In genomic region chr19:54172764-54173699, GRCh38 we compare ENCODE assay signal across 8 cellular contexts. TPM values are rescaled to one million over a fixed set of nuclear protein-coding genes. Genes with fewer than 3 reads are reported as not detected.
DNase-seq lines count a peak whose midpoint lies in the region; ATAC-seq and TF ChIP-seq lines count a peak whose summit lies in the region.
"Had no signal": no experiment of that assay in that cellular context is flagged by ENCODE, and none has a peak within 500 bp of the region (broad histone marks: within the 10 kb centered on the region; RNA-seq: fewer than 3 reads in every experiment).

Gene TMC4, minus strand, starts transcription at chr19:54173160. Its CDS starts 43 bp downstream, at chr19:54173117.

- TF ChIP-seq CTCF in PC-9 (conservative IDR thresholded peaks at IDR 0.05) (peak; percentile 76), suprapubic skin (IDR thresholded peaks at IDR 0.05) (peak in 1 of 2 donors; percentile 11)

- TSS peak; percentile 77 for BruUV-seq in PC-9 (replicated peaks; lab: Mats Ljungman, UMichigan)

- H3K27me3 ChIP-seq in HUES48 (ENCODE audit: control insufficient read depth, insufficient read depth, low read length): no peaks in the 10 kb centered on the region
- H3K27me3 ChIP-seq in PC-9 (ENCODE audit: insufficient read depth, low read depth): no peaks in the 10 kb centered on the region
- no peaks in the 10 kb centered on the region for H3K27me3 ChIP-seq in right cardiac atrium (ENCODE audit: control insufficient read depth, insufficient read depth)
- H3K27me3 ChIP-seq in suprapubic skin: peaks cover 4% of the 10 kb centered on the region
- no peaks in the 10 kb centered on the region for H3K27me3 ChIP-seq in naive thymus-derived CD4-positive, alpha-beta T cell (ENCODE audit: control insufficient read depth in 2 of 2, insufficient read depth in 2 of 2, low read length in 2 of 2)

- no peak within 1 kb of the TSS for H3K4me3 Mint-ChIP-seq in naive thymus-derived CD4-positive, alpha-beta T cell

- H3K4me3 ChIP-seq in HUES48 (ENCODE audit: low read depth, low read length) (peak within 1 kb of the TSS; percentile 58), PC-9 (peak within 1 kb of the TSS; percentile 77), right cardiac atrium (ENCODE audit: low read length) (peak within 1 kb of the TSS; percentile 6), suprapubic skin (peak within 1 kb of the TSS; percentile 34)
- no peak within 1 kb of the TSS for H3K4me3 ChIP-seq in naive thymus-derived CD4-positive, alpha-beta T cell (ENCODE audit: low read length)

- peak within 1 kb of the TSS; percentile 54; the same call in 1 of the 2 replicates for H2AFZ ChIP-seq in PC-9

- DNase-seq in PC-9 (peak; percentile 95 to 96), right cardiac atrium (peak; percentile 20 to 60 (median 46)), suprapubic skin (ENCODE audit: low spot score in 2 of 2) (no peak), D341Med (ENCODE audit: low spot score) (no peak)
- no peak for DNase-seq in activated naive CD4-positive, alpha-beta T cell treated with Interleukin-2 at 50 U/mL for 16 hours
- DNase-seq in naive thymus-derived CD4-positive, alpha-beta T cell: no peak
- DNase-seq: stimulated activated naive CD4-positive, alpha-beta T cell had no signal

- CTCF ChIA-PET in PC-9 (lab: Charles Lee): interaction anchor here (0.7 to 1.5 kb wide), 4 partner anchors 16 to 26 kb away, joined by 3 to 5 read pairs (median 4); partner anchors contain the start of genes MBOAT7 and TSEN34
- CTCF ChIA-PET in naive thymus-derived CD4-positive, alpha-beta T cell (lab: Charles Lee): interaction anchor here (1.0 to 1.1 kb wide), 2 partner anchors 58 to 93 kb away, joined by 4 to 7 read pairs; no protein-coding TSS in a partner anchor

- POLR2A ChIA-PET in PC-9 (lab: Charles Lee; ENCODE audit: unreplicated experiment): interaction anchor here (0.6 to 3.3 kb wide), 7 partner anchors 13 to 1374 kb away, joined by 4 to 50 read pairs (median 6); partner anchors contain the start of genes MBOAT7 and TNNT1
- POLR2A ChIA-PET in naive thymus-derived CD4-positive, alpha-beta T cell (lab: Charles Lee): interaction anchor here (1.0 to 2.2 kb wide), 4 partner anchors 14 to 28 kb away, joined by 4 to 7 read pairs (median 5); partner anchors contain the start of genes LENG1, RPS9 and TSEN34

- H3K9me3 ChIP-seq in HUES48 (ENCODE audit: control insufficient read depth, insufficient read depth, low read length) (no peaks in the 10 kb centered on the region), PC-9 (ENCODE audit: insufficient read depth, low read depth) (no peaks in the 10 kb centered on the region), right cardiac atrium (ENCODE audit: control insufficient read depth, low read length) (no peaks in the 10 kb centered on the region), suprapubic skin (no peaks in the 10 kb centered on the region)
- no peaks in the 10 kb centered on the region for H3K9me3 ChIP-seq in naive thymus-derived CD4-positive, alpha-beta T cell (ENCODE audit: control insufficient read depth in 2 of 3, low read length in 3 of 3)

- no peak for TF ChIP-seq EP300 in suprapubic skin (IDR thresholded peaks at IDR 0.05)

- H3K9me3 Mint-ChIP-seq in naive thymus-derived CD4-positive, alpha-beta T cell: no peaks in the 10 kb centered on the region

- H3K4me1 ChIP-seq in HUES48 (ENCODE audit: control insufficient read depth, insufficient read depth, low read length): peaks cover 8% of the 10 kb centered on the region
- peaks cover 14% of the 10 kb centered on the region; the same call in 1 of the 2 replicates for H3K4me1 ChIP-seq in PC-9 (replicated peaks; ENCODE audit: insufficient read depth)
- no peaks in the 10 kb centered on the region for H3K4me1 ChIP-seq in right cardiac atrium (ENCODE audit: control insufficient read depth, insufficient read depth, low read length)
- peaks cover 17% of the 10 kb centered on the region for H3K4me1 ChIP-seq in suprapubic skin
- peaks cover 3 to 4% of the 10 kb centered on the region in 2 donors for H3K4me1 ChIP-seq in naive thymus-derived CD4-positive, alpha-beta T cell (ENCODE audit: control insufficient read depth in 2 of 2, insufficient read depth in 2 of 2, low read length in 2 of 2)

- H4K20me1 ChIP-seq in PC-9 (ENCODE audit: insufficient read depth): peaks cover 30% of the 10 kb centered on the region

- H3K27ac ChIP-seq in HUES48 (ENCODE audit: low read depth, low read length) (peak within 1 kb of the TSS; percentile 52), PC-9 (peak within 1 kb of the TSS; percentile 80), right cardiac atrium (ENCODE audit: low read length) (no peak within 1 kb of the TSS), suprapubic skin (peak within 1 kb of the TSS; percentile 48)
- H3K27ac ChIP-seq in naive thymus-derived CD4-positive, alpha-beta T cell (ENCODE audit: low read depth, low read length): no peak within 1 kb of the TSS

- no peak for TF ChIP-seq POLR2A in suprapubic skin (IDR thresholded peaks at IDR 0.05)

- H3K27me3 Mint-ChIP-seq in naive thymus-derived CD4-positive, alpha-beta T cell: no peaks in the 10 kb centered on the region

- intact Hi-C loops in PC-9 (cut with micrococcal nuclease; ENCODE audit: unreplicated experiment): loop anchor here (1.0 kb wide), 3 partner anchors 11 to 58 kb away; no protein-coding TSS in a partner anchor
- intact Hi-C loops in right cardiac atrium (cut with DNase I): loop anchor here in 1 of 4 donors (5.0 kb wide), 1 partner anchor 59 kb away; no protein-coding TSS in a partner anchor
- intact Hi-C loops in naive thymus-derived CD4-positive, alpha-beta T cell (cut with micrococcal nuclease): no loop called here

- peak within 1 kb of the TSS; percentile 42; the same call in 1 of the 2 replicates for H3K9ac ChIP-seq in HUES48 (ENCODE audit: low read depth, low read length)

- WGBS in right cardiac atrium: 23% methylated on average over 24 of the region's 24 CpGs
- 43% methylated on average over 14 of the region's 24 CpGs for WGBS in suprapubic skin

- H3K27ac Mint-ChIP-seq in naive thymus-derived CD4-positive, alpha-beta T cell: no peak within 1 kb of the TSS

- peak; percentile 58 to 66 for ATAC-seq in right cardiac atrium
- no peak for ATAC-seq in naive thymus-derived CD4-positive, alpha-beta T cell

- peaks cover 0 to 5% (median under 1%) of the 10 kb centered on the region in 5 donors for H3K36me3 Mint-ChIP-seq in naive thymus-derived CD4-positive, alpha-beta T cell

- peaks cover 6% of the 10 kb centered on the region for H3K79me2 ChIP-seq in PC-9 (ENCODE audit: low read depth)

- H3K9me2 ChIP-seq in PC-9 (ENCODE audit: insufficient read depth): no peaks in the 10 kb centered on the region

- H3K4me2 ChIP-seq in PC-9: peak within 1 kb of the TSS; percentile 78

- H3K4me1 Mint-ChIP-seq in naive thymus-derived CD4-positive, alpha-beta T cell: peaks cover 0 to 7% (median 5%) of the 10 kb centered on the region in 7 donors

- H3F3A ChIP-seq in PC-9 (ENCODE audit: insufficient read depth, low read depth): peaks cover 62% of the 10 kb centered on the region; the same call in 1 of the 2 replicates

- peaks cover 7% of the 10 kb centered on the region for H3K36me3 ChIP-seq in HUES48 (ENCODE audit: control insufficient read depth, insufficient read depth, low read length)
- peaks cover 1% of the 10 kb centered on the region; the same call in 1 of the 2 replicates for H3K36me3 ChIP-seq in PC-9 (ENCODE audit: low read depth)
- no peaks in the 10 kb centered on the region for H3K36me3 ChIP-seq in suprapubic skin
- H3K36me3 ChIP-seq in naive thymus-derived CD4-positive, alpha-beta T cell (ENCODE audit: control insufficient read depth in 2 of 3, insufficient read depth in 3 of 3, low read length in 3 of 3): peaks cover 0 to 6% (median 0%) of the 10 kb centered on the region in 3 experiments

RNA-seq across cellular contexts. Expression of gene TMC4, which starts in this region (rescaled TPM):
- total RNA-seq in PC-9 (2021): 175 and 194 TPM in 2 replicates
- 1 to 10 TPM; 1.0 to 3.8 (median 2.5) TPM for total RNA-seq in right cardiac atrium
- polyA plus RNA-seq in right cardiac atrium: 2.3 TPM
- 10 to 100 TPM in 2 of 4 donors, 1 to 10 TPM in 2; 3.4 to 22.8 (median 9.0) TPM for total RNA-seq in suprapubic skin
- total RNA-seq in naive thymus-derived CD4-positive, alpha-beta T cell: 1 to 10 TPM in 3 of 5 experiments, not detected in 2; 1.0 to 5.9 (median 1.2) TPM
- polyA plus RNA-seq in naive thymus-derived CD4-positive, alpha-beta T cell: under 1 TPM in 1 of 2 donors, not detected in 1; 0.20 TPM

Comparison
In these comparisons a context has a peak if more than half of its experiments do, and no peak if none do; other contexts are left out.
1. H3K27ac ChIP-seq: peak in HUES48 (single experiment), PC-9 (single experiment) and suprapubic skin (single experiment); none in right cardiac atrium (single experiment) and naive thymus-derived CD4-positive, alpha-beta T cell (single experiment).
2. DNase-seq: peak in PC-9 (2 of 2) and right cardiac atrium (3 of 3); none in suprapubic skin (0 of 2), activated naive CD4-positive, alpha-beta T cell treated with Interleukin-2 at 50 U/mL for 16 hours (single experiment), D341Med (single experiment) and naive thymus-derived CD4-positive, alpha-beta T cell (0 of 9).